ENCODE assay signal across 16 cellular contexts in genomic region chr11:121412000-121412587, GRCh38.
"Had no signal": no experiment of that assay in that cellular context is flagged by ENCODE, and none has a peak within 500 bp of the region (broad histone marks: within the 10 kb centered on the region; RNA-seq: fewer than 3 reads in every experiment).

No MANE protein-coding gene starts in this region.

- H3K27ac Mint-ChIP-seq: activated CD4-positive, alpha-beta memory T cell treated with anti-CD3 and anti-CD28 coated beads, Interleukin-2, amount 10 ng/mL, durations not matched to agents 7 days and 5 days; activated T-cell treated with anti-CD3 and anti-CD28 coated beads, Interleukin-2, amount 50 U/mL, for 72 hours; stimulated activated naive B cell treated with anti-CD40 and anti-IgM and Interleukin-4, amounts not matched to agents 10 μg/mL and 1 μg/mL and 100 μg/mL, for 72 hours had no signal

- ATAC-seq: gastroesophageal sphincter; heart right ventricle; left cardiac atrium; stimulated activated naive B cell treated with anti-CD40 and anti-IgM and Interleukin-4, amounts not matched to agents 10 μg/mL and 1 μg/mL and 100 μg/mL, for 72 hours had no signal

- H3K27me3 Mint-ChIP-seq: activated CD4-positive, alpha-beta memory T cell treated with anti-CD3 and anti-CD28 coated beads, Interleukin-2, amount 10 ng/mL, durations not matched to agents 7 days and 5 days; naive B cell; stimulated activated naive B cell treated with anti-CD40 and anti-IgM and Interleukin-4, amounts not matched to agents 10 μg/mL and 1 μg/mL and 100 μg/mL, for 72 hours had no signal

- H3K4me3 Mint-ChIP-seq: activated CD4-positive, alpha-beta memory T cell treated with anti-CD3 and anti-CD28 coated beads, Interleukin-2, amount 10 ng/mL, durations not matched to agents 7 days and 5 days; naive B cell; stimulated activated naive B cell treated with anti-CD40 and anti-IgM and Interleukin-4, amounts not matched to agents 10 μg/mL and 1 μg/mL and 100 μg/mL, for 72 hours had no signal

- H3K9me3 Mint-ChIP-seq: activated CD4-positive, alpha-beta memory T cell treated with anti-CD3 and anti-CD28 coated beads, Interleukin-2, amount 10 ng/mL, durations not matched to agents 7 days and 5 days; activated T-cell treated with anti-CD3 and anti-CD28 coated beads, Interleukin-2, amount 50 U/mL, for 72 hours; naive B cell; stimulated activated naive B cell treated with anti-CD40 and anti-IgM and Interleukin-4, amounts not matched to agents 10 μg/mL and 1 μg/mL and 100 μg/mL, for 72 hours had no signal

- H3K36me3 Mint-ChIP-seq: naive B cell; stimulated activated naive B cell treated with anti-CD40 and anti-IgM and Interleukin-4, amounts not matched to agents 10 μg/mL and 1 μg/mL and 100 μg/mL, for 72 hours had no signal

- DNase-seq: activated CD4-positive, alpha-beta memory T cell treated with anti-CD3 and anti-CD28 coated beads, Interleukin-2, amount 10 ng/mL, durations not matched to agents 7 days and 5 days; activated CD4-positive, alpha-beta T cell treated with anti-CD3 and anti-CD28 coated beads for 4 hours; activated T-cell treated with anti-CD3 and anti-CD28 coated beads, Interleukin-2, amount 50 U/mL, for 72 hours; dorsolateral prefrontal cortex; erythroblast; heart right ventricle; left cardiac atrium; naive B cell; stimulated activated CD4-positive, alpha-beta T cell treated with anti-CD3 and anti-CD28 coated beads, Interleukin-15, amount 100 ng/mL, for 24 hours; stimulated activated CD4-positive, alpha-beta T cell treated with anti-CD3 and anti-CD28 coated beads, Interleukin-4, amount 100 ng/mL, for 1 hour; stimulated activated naive B cell treated with anti-CD40 and anti-IgM and Interleukin-4, amounts not matched to agents 10 μg/mL and 1 μg/mL and 100 μg/mL, for 72 hours; T-helper 1 cell; thyroid gland had no signal

- H3K4me3 ChIP-seq: ascending aorta, dorsolateral prefrontal cortex, gastroesophageal sphincter, heart right ventricle, skin epidermis, thyroid gland had no signal
